ENCODE assay signal across 24 cellular contexts in genomic region chr3:178421069-178421468, GRCh38.
DNase-seq lines count a peak whose midpoint lies in the region; ATAC-seq and TF ChIP-seq lines count a peak whose summit lies in the region.
"Had no signal": no experiment of that assay in that cellular context is flagged by ENCODE, and none has a peak within 500 bp of the region (broad histone marks: within the 10 kb centered on the region; RNA-seq: fewer than 3 reads in every experiment).

No MANE protein-coding gene starts in this region.

- H3K9me3 Mint-ChIP-seq in nephron = no peaks in the 10 kb centered on the region
- H3K9me3 Mint-ChIP-seq: activated T-cell treated with anti-CD3 and anti-CD28 coated beads, Interleukin-2, amount 50 U/mL, for 24 hours; CD4-positive, alpha-beta T cell; stimulated activated effector memory CD8-positive, alpha-beta T cell treated with anti-CD3 and anti-CD28 coated beads, Interleukin-12 subunit alpha, Interleukin-12 subunit beta, amount 100 ng/mL, for 72 hours had no signal

- no peak for ATAC-seq in HG03460 (IDR thresholded peaks at IDR 0.05; ENCODE audit: unreplicated experiment)
- ATAC-seq in GM21423 (IDR thresholded peaks at IDR 0.05; ENCODE audit: unreplicated experiment) = no peak
- ATAC-seq: activated CD4-positive, CD25-positive, alpha-beta regulatory T cell treated with anti-CD3 and anti-CD28 coated beads, Interleukin-2, amount 50 U/mL, for 24 hours; activated CD8-positive, alpha-beta T cell treated with anti-CD3 and anti-CD28 coated beads, Interleukin-2, amount 10 ng/mL, durations not matched to agents 7 days and 5 days; gastroesophageal sphincter; GM12878; Right ventricle myocardium inferior; stimulated activated effector memory CD8-positive, alpha-beta T cell treated with anti-CD3 and anti-CD28 coated beads, Interleukin-12 subunit alpha, Interleukin-12 subunit beta, amount 100 ng/mL, for 72 hours had no signal

- no peak for TF ChIP-seq CTCF in nephron (IDR thresholded peaks at IDR 0.05; ENCODE audit: unreplicated experiment in 3 of 3)

- H3K27me3 Mint-ChIP-seq in nephron (ENCODE audit: low read depth) = no peaks in the 10 kb centered on the region

- DNase-seq in DMS53 (lab: John Stamatoyannopoulos, UW) (peak; percentile 84), NCI-H146 treated with DMSO at 0.1 percent for 48 hours (lab: John Stamatoyannopoulos, UW; ENCODE audit: unreplicated experiment) (peak; percentile 93), NCI-H774 (lab: John Stamatoyannopoulos, UW) (peak; percentile 42)
- DNase-seq in NK-92 treated with Interleukin-12 subunit alpha and Interleukin-12 subunit beta, amount 100 ng/mL, for 24 hours (lab: John Stamatoyannopoulos, UW) = no peak
- DNase-seq: activated CD8-positive, alpha-beta T cell treated with anti-CD3 and anti-CD28 coated beads, Interleukin-2, amount 10 ng/mL, durations not matched to agents 7 days and 5 days; activated naive CD4-positive, alpha-beta T cell treated with Interleukin-2 at 50 U/mL for 16 hours; activated T-cell treated with anti-CD3 and anti-CD28 coated beads, Interleukin-2, amount 50 U/mL, for 24 hours; CD4-positive, alpha-beta T cell; DND-41; effector memory CD4-positive, alpha-beta T cell; esophagus squamous epithelium; Karpas-422; kidney; mammary epithelial cell; NCI-H446 treated with DMSO at 0.1 percent for 48 hours; stimulated activated CD4-positive, alpha-beta T cell treated with anti-CD3 and anti-CD28 coated beads, Interleukin-2, amount 100 ng/mL, for 24 hours had no signal

- H3K27ac Mint-ChIP-seq in nephron = peak overlapping the region; percentile 19 to 49 (median 43)
- H3K27ac Mint-ChIP-seq: activated CD8-positive, alpha-beta T cell treated with anti-CD3 and anti-CD28 coated beads, Interleukin-2, amount 10 ng/mL, durations not matched to agents 7 days and 5 days; activated T-cell treated with anti-CD3 and anti-CD28 coated beads, Interleukin-2, amount 50 U/mL, for 24 hours; CD4-positive, alpha-beta T cell; stimulated activated effector memory CD8-positive, alpha-beta T cell treated with anti-CD3 and anti-CD28 coated beads, Interleukin-12 subunit alpha, Interleukin-12 subunit beta, amount 100 ng/mL, for 72 hours had no signal

- H3K36me3 Mint-ChIP-seq in nephron (ENCODE audit: low read depth) = no peaks in the 10 kb centered on the region
- H3K36me3 Mint-ChIP-seq: stimulated activated effector memory CD8-positive, alpha-beta T cell treated with anti-CD3 and anti-CD28 coated beads, Interleukin-12 subunit alpha, Interleukin-12 subunit beta, amount 100 ng/mL, for 72 hours had no signal

- no peak overlapping the region for H3K4me3 Mint-ChIP-seq in nephron
- H3K4me3 Mint-ChIP-seq: activated CD8-positive, alpha-beta T cell treated with anti-CD3 and anti-CD28 coated beads, Interleukin-2, amount 10 ng/mL, durations not matched to agents 7 days and 5 days; activated T-cell treated with anti-CD3 and anti-CD28 coated beads, Interleukin-2, amount 50 U/mL, for 24 hours; CD4-positive, alpha-beta T cell; stimulated activated effector memory CD8-positive, alpha-beta T cell treated with anti-CD3 and anti-CD28 coated beads, Interleukin-12 subunit alpha, Interleukin-12 subunit beta, amount 100 ng/mL, for 72 hours had no signal

- H3K4me1 Mint-ChIP-seq in nephron = peaks cover 6% of the 10 kb centered on the region
- H3K4me1 Mint-ChIP-seq: stimulated activated effector memory CD8-positive, alpha-beta T cell treated with anti-CD3 and anti-CD28 coated beads, Interleukin-12 subunit alpha, Interleukin-12 subunit beta, amount 100 ng/mL, for 72 hours had no signal
